In genomic region chr20:49372095-49372734, GRCh38 we compare ENCODE assay signal across 20 cellular contexts.
DNase-seq lines count a peak whose midpoint lies in the region; ATAC-seq, FAIRE-seq and TF ChIP-seq lines count a peak whose summit lies in the region.
"Had no signal": no experiment of that assay in that cellular context is flagged by ENCODE, and none has a peak within 500 bp of the region (broad histone marks: within the 10 kb centered on the region; RNA-seq: fewer than 3 reads in every experiment).

No MANE protein-coding gene starts in this region.

- no peaks in the 10 kb centered on the region for H3K4me1 Mint-ChIP-seq in activated T-helper 17 cell treated with anti-CD3 and anti-CD28 coated beads, Interleukin-2, amount 50 U/mL, for 72 hours

- TF ChIP-seq CTCF in IMR-90 (conservative IDR thresholded peaks at IDR 0.05; ENCODE audit: low read depth, low read length) (no peak), bronchial epithelial cell (IDR thresholded peaks at IDR 0.05; ENCODE audit: insufficient read depth, low read length, severe bottlenecking) (no peak), thyroid gland (IDR thresholded peaks at IDR 0.05) (no peak)

- H3K18ac ChIP-seq in IMR-90 (ENCODE audit: low read depth, low read length), result no peak overlapping the region

- POLR2A ChIA-PET in IMR-90 (lab: Charles Lee; ENCODE audit: unreplicated experiment), result no interaction called here

- DNase-seq in COLO829 (ENCODE audit: low spot score) (peak; percentile 27), IMR-90 (no peak), NCI-H69 (lab: John Stamatoyannopoulos, UW) (peak; percentile 57), bronchial epithelial cell (ENCODE audit: low read depth) (peak; percentile 52), NK-92 (lab: John Stamatoyannopoulos, UW; ENCODE audit: unreplicated experiment) (no peak), thyroid gland (no peak)
- DNase-seq in stimulated activated CD4-positive, alpha-beta T cell treated with anti-CD3 and anti-CD28 coated beads, Interleukin-2, amount 100 ng/mL, for 48 hours, result no peak
- DNase-seq: CD8-positive, alpha-beta T cell; Karpas-422; NCI-H1417 treated with DMSO at 0.1 percent for 48 hours; NCI-H2081; NCI-H226; NCI-H524 treated with DMSO at 0.1 percent for 48 hours; NK-92 treated with Interleukin-12 subunit alpha and Interleukin-12 subunit beta, amount 100 ng/mL, for 24 hours; OCI-M1 had no signal

- no peak overlapping the region for H3K56ac ChIP-seq in IMR-90 (ENCODE audit: extremely low read depth, insufficient read depth, low read length)

- no peak overlapping the region for H3K14ac ChIP-seq in IMR-90 (replicated peaks; ENCODE audit: low read depth, low read length)

- no peak overlapping the region for H4K8ac ChIP-seq in IMR-90 (ENCODE audit: low read depth in 2 of 2, low read length in 2 of 2)

- no peak overlapping the region for H3K9ac ChIP-seq in IMR-90 (ENCODE audit: low read depth, low read length)
- H3K9ac ChIP-seq: BLaER1 had no signal

- intact Hi-C loops in IMR-90 (cut with micrococcal nuclease), result no loop called here
- intact Hi-C loops in thyroid gland (cut with DNase I), result no loop called here

- TF ChIP-seq RAD21 in IMR-90 (IDR thresholded peaks at IDR 0.05; ENCODE audit: low read length), result no peak

- FAIRE-seq in bronchial epithelial cell (lab: Jason Lieb, UNC), result no peak
- FAIRE-seq: A204.1, H54 had no signal

- no peaks in the 10 kb centered on the region for H4K20me1 ChIP-seq in IMR-90 (ENCODE audit: insufficient read depth, low read length)
- H4K20me1 ChIP-seq: BLaER1 had no signal

- H2AK5ac ChIP-seq in IMR-90 (ENCODE audit: low read depth, low read length), result no peak overlapping the region

- H3K9me3 Mint-ChIP-seq in activated T-helper 17 cell treated with anti-CD3 and anti-CD28 coated beads, Interleukin-2, amount 50 U/mL, for 72 hours, result peaks cover 5% of the 10 kb centered on the region
- H3K9me3 Mint-ChIP-seq: CD8-positive, alpha-beta T cell had no signal

- TF ChIP-seq POLR2A in IMR-90 (IDR thresholded peaks at IDR 0.05; ENCODE audit: low read depth, low read length), result no peak
- TF ChIP-seq POLR2A in thyroid gland (IDR thresholded peaks at IDR 0.05), result no peak

- CTCF ChIA-PET in IMR-90 (lab: Yijun Ruan, JAX), result no interaction called here

- H3K9me1 ChIP-seq in IMR-90 (ENCODE audit: insufficient read depth, low read length), result no peaks in the 10 kb centered on the region

- no peaks in the 10 kb centered on the region for H3K4me1 ChIP-seq in IMR-90 (ENCODE audit: control insufficient read depth, insufficient read depth, low read length)
- no peaks in the 10 kb centered on the region for H3K4me1 ChIP-seq in thyroid gland
- H3K4me1 ChIP-seq: BLaER1, SJSA1 had no signal

- no peak overlapping the region for H4K5ac ChIP-seq in IMR-90 (ENCODE audit: low read depth, low read length)

- peaks cover 30% of the 10 kb centered on the region for H3K27me3 Mint-ChIP-seq in activated T-helper 17 cell treated with anti-CD3 and anti-CD28 coated beads, Interleukin-2, amount 50 U/mL, for 72 hours

- H3K27ac Mint-ChIP-seq in activated T-helper 17 cell treated with anti-CD3 and anti-CD28 coated beads, Interleukin-2, amount 50 U/mL, for 72 hours, result no peak overlapping the region
- H3K27ac Mint-ChIP-seq: CD8-positive, alpha-beta T cell had no signal

- H3K4me2 ChIP-seq in IMR-90 (ENCODE audit: low read depth, low read length), result no peak overlapping the region
- H3K4me2 ChIP-seq: BLaER1 had no signal

- H2AFZ ChIP-seq in IMR-90 (replicated peaks; ENCODE audit: low read length, poor library complexity), result no peak overlapping the region

- H3K9me3 ChIP-seq in IMR-90 (ENCODE audit: control insufficient read depth, insufficient read depth, low read length) (no peaks in the 10 kb centered on the region; the same call in 1 of the 2 replicates), thyroid gland (no peaks in the 10 kb centered on the region)
- H3K9me3 ChIP-seq: BLaER1, SJSA1 had no signal

- H3K4me3 ChIP-seq in IMR-90 (ENCODE audit: insufficient read depth, low read depth, low read length) (no peak overlapping the region), bronchial epithelial cell (ENCODE audit: low read depth, low read length) (no peak overlapping the region), thyroid gland (replicated peaks in 1 of 3) (no peak overlapping the region)
- H3K4me3 ChIP-seq: BLaER1, SJSA1 had no signal

- peaks cover 48% of the 10 kb centered on the region for H3K27me3 ChIP-seq in IMR-90 (ENCODE audit: control insufficient read depth, insufficient read depth, low read length)
- peaks cover 3% of the 10 kb centered on the region for H3K27me3 ChIP-seq in bronchial epithelial cell (ENCODE audit: control insufficient read depth, insufficient read depth, low read length)
- no peaks in the 10 kb centered on the region for H3K27me3 ChIP-seq in thyroid gland
- H3K27me3 ChIP-seq: BLaER1, SJSA1 had no signal

- in situ Hi-C loops in IMR-90 (cut with MboI; ENCODE audit: low sequenced_read_pairs), result no loop called here

- H3K23ac ChIP-seq in IMR-90 (ENCODE audit: low read depth, low read length), result no peak overlapping the region

- H2BK5ac ChIP-seq in IMR-90 (ENCODE audit: low read depth, low read length, poor library complexity, severe bottlenecking), result no peak overlapping the region

- BruUV-seq in IMR-90 (replicated peaks; lab: Mats Ljungman, UMichigan), result no TSS peak

- no peaks in the 10 kb centered on the region for H3K36me3 Mint-ChIP-seq in activated T-helper 17 cell treated with anti-CD3 and anti-CD28 coated beads, Interleukin-2, amount 50 U/mL, for 72 hours (ENCODE audit: low read depth)
- H3K36me3 Mint-ChIP-seq: CD8-positive, alpha-beta T cell had no signal

- no peak overlapping the region for H4K91ac ChIP-seq in IMR-90 (ENCODE audit: insufficient read depth, low read depth, low read length)

- no peak overlapping the region for H2BK20ac ChIP-seq in IMR-90 (ENCODE audit: low read depth, low read length)

- H3K4ac ChIP-seq in IMR-90 (ENCODE audit: low read depth, low read length), result no peak overlapping the region

- no CpG with 5 or more reads among the region's 9 CpGs for WGBS in IMR-90 (ENCODE audit: extremely low coverage in 2 of 2, insufficient read length in 1 of 2), 2 experiments
- 93% methylated on average over 9 of the region's 9 CpGs for WGBS in thyroid gland, 2 donors

- no peak overlapping the region for H2BK15ac ChIP-seq in IMR-90 (ENCODE audit: low read depth, low read length)

- no peak for ATAC-seq in IMR-90 (ENCODE audit: low read depth)
- ATAC-seq in activated T-helper 17 cell treated with anti-CD3 and anti-CD28 coated beads, Interleukin-2, amount 50 U/mL, for 72 hours (replicated peaks), result no peak
- ATAC-seq: CD8-positive, alpha-beta T cell had no signal

- H3K27ac ChIP-seq in IMR-90 (ENCODE audit: insufficient read depth, low read length) (no peak overlapping the region), thyroid gland (no peak overlapping the region)
- H3K27ac ChIP-seq: BLaER1, SJSA1 had no signal

- peak overlapping the region; percentile 9 for H2AK9ac ChIP-seq in IMR-90 (replicated peaks; ENCODE audit: low read depth, low read length, poor library complexity)

- H3K36me3 ChIP-seq in IMR-90 (ENCODE audit: control insufficient read depth, insufficient read depth, low read length) (no peaks in the 10 kb centered on the region), bronchial epithelial cell (ENCODE audit: control insufficient read depth, insufficient read depth, low read length) (no peaks in the 10 kb centered on the region), thyroid gland (no peaks in the 10 kb centered on the region)
- H3K36me3 ChIP-seq: BLaER1, SJSA1 had no signal

- no peaks in the 10 kb centered on the region for H3K79me1 ChIP-seq in IMR-90 (ENCODE audit: low read depth in 1 of 2, low read length in 2 of 2)

- H2BK120ac ChIP-seq in IMR-90 (ENCODE audit: low read depth, low read length), result no peak overlapping the region

- dilution Hi-C loops in IMR-90 (cut with HindIII; ENCODE audit: low sequenced_read_pairs, unreplicated experiment), result no loop called here

- no peak overlapping the region for H3K4me3 Mint-ChIP-seq in activated T-helper 17 cell treated with anti-CD3 and anti-CD28 coated beads, Interleukin-2, amount 50 U/mL, for 72 hours
- H3K4me3 Mint-ChIP-seq: CD8-positive, alpha-beta T cell had no signal

TF ChIP-seq in IMR-90, 13 proteins besides CTCF, POLR2A, EP300 and RAD21:
- TF ChIP-seq USF2 (IDR thresholded peaks at IDR 0.05; ENCODE audit: low read depth, low read length) (no peak), NFE2L2 (IDR thresholded peaks at IDR 0.05; ENCODE audit: low read depth, low read length) (no peak), MXI1 (IDR thresholded peaks at IDR 0.05; ENCODE audit: borderline replicate concordance, low read depth, low read length) (no peak), RCOR1 (IDR thresholded peaks at IDR 0.05; ENCODE audit: insufficient replicate concordance, low read length) (no peak), CEBPB (IDR thresholded peaks at IDR 0.05; ENCODE audit: low read depth, low read length) (no peak), MAZ (IDR thresholded peaks at IDR 0.05; ENCODE audit: borderline replicate concordance, low read depth, low read length) (no peak), SMC3 (IDR thresholded peaks at IDR 0.05; ENCODE audit: low read depth, low read length) (no peak), CHD1 (IDR thresholded peaks at IDR 0.05; ENCODE audit: low read depth, low read length) (no peak), BHLHE40 (IDR thresholded peaks at IDR 0.05; ENCODE audit: low read depth, low read length) (no peak), ELK1 (IDR thresholded peaks at IDR 0.05; ENCODE audit: borderline replicate concordance, low read depth, low read length) (no peak), RFX5 (IDR thresholded peaks at IDR 0.05; ENCODE audit: low read depth, low read length) (no peak), MAFK (IDR thresholded peaks at IDR 0.05; ENCODE audit: low read depth, low read length) (no peak), FOS (IDR thresholded peaks at IDR 0.05; ENCODE audit: low read depth, low read length) (no peak)

Comparison
In these comparisons a context has a peak if more than half of its experiments do, and no peak if none do; other contexts are left out.
1. DNase-seq: peak in COLO829 (single experiment), NCI-H69 (single experiment) and bronchial epithelial cell (single experiment); none in IMR-90 (single experiment), NK-92 (single experiment), stimulated activated CD4-positive, alpha-beta T cell treated with anti-CD3 and anti-CD28 coated beads, Interleukin-2, amount 100 ng/mL, for 48 hours (0 of 2) and thyroid gland (0 of 2).